20 cellular contexts compared by ENCODE assay signal in the genomic region with DNA sequence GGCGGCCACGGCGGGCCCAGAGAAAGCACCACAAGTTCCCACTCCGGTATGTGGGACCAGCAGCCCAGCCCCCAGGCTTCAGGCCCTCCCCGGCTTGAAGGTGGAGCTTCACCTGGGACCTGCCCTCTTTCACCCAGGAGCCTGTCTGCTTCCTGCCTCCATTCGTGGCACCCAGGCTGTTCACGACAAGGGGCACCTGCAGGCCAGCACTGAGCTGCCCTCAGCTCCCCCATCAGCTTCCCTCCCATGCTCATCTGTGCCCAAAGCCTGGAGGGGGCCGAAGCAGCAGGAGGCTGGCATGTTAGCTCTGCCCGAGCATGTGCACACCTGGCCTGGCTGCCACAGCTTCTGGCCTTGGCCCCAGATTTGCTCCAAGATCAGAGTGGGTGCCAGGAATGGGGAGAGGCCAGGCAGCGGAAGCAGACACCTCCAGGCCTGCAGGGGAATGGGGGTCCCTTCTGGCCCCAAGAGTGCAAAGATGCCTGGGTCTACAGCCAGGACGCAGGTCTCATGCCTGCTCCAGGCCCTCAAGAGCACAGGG.
"Had no signal": no experiment of that assay in that cellular context is flagged by ENCODE, and none has a peak within 500 bp of the region (broad histone marks: within the 10 kb centered on the region; RNA-seq: fewer than 3 reads in every experiment).

No MANE protein-coding gene starts in this region.

- H3K4me3 ChIP-seq: ascending aorta, breast epithelium, gastrocnemius medialis, heart right ventricle, ovary, suprapubic skin had no signal

- H3K27ac ChIP-seq: ascending aorta, breast epithelium, epithelial cell of prostate, gastrocnemius medialis, heart right ventricle, ovary, suprapubic skin, VCaP had no signal

- H3K4me1 ChIP-seq: ascending aorta, breast epithelium had no signal

- ATAC-seq: activated CD8-positive, alpha-beta memory T cell treated with anti-CD3 and anti-CD28 coated beads, Interleukin-2, amount 10 ng/mL, durations not matched to agents 7 days and 5 days; activated naive CD8-positive, alpha-beta T cell treated with anti-CD3 and anti-CD28 coated beads, Interleukin-2, amount 50 U/mL, for 24 hours; gastrocnemius medialis; left lobe of liver had no signal

- H3K36me3 ChIP-seq: ascending aorta, breast epithelium, gastrocnemius medialis, heart right ventricle, ovary, suprapubic skin had no signal

- H3K9me3 ChIP-seq: ascending aorta, breast epithelium, gastrocnemius medialis, heart right ventricle, ovary, suprapubic skin had no signal

- DNase-seq: activated CD4-positive, alpha-beta memory T cell treated with anti-CD3 and anti-CD28 coated beads for 36 hours; activated CD8-positive, alpha-beta memory T cell treated with anti-CD3 and anti-CD28 coated beads, Interleukin-2, amount 10 ng/mL, durations not matched to agents 7 days and 5 days; activated naive CD4-positive, alpha-beta T cell treated with anti-CD3 and anti-CD28 coated beads for 36 hours; activated naive CD8-positive, alpha-beta T cell treated with anti-CD3 and anti-CD28 coated beads, Interleukin-2, amount 50 U/mL, for 24 hours; activated T-cell treated with anti-CD3 and anti-CD28 coated beads, Interleukin-2, amount 50 U/mL, for 1 hour; cerebellar nuclear complex; dermis blood vessel endothelial cell; gastrocnemius medialis; mesendoderm; ovary; stimulated activated CD4-positive, alpha-beta T cell treated with anti-CD3 and anti-CD28 coated beads, Interleukin-2, amount 100 ng/mL, for 48 hours; stimulated activated naive CD4-positive, alpha-beta T cell; trophoblast cell had no signal

- H3K27me3 ChIP-seq: ascending aorta, breast epithelium, gastrocnemius medialis, heart right ventricle, ovary, suprapubic skin had no signal
